In genomic region chr10:119090026-119090808, GRCh38 we compare ENCODE assay signal across 10 cellular contexts. TPM values are rescaled to one million over a fixed set of nuclear protein-coding genes. Genes with fewer than 3 reads are reported as not detected.
DNase-seq lines count a peak whose midpoint lies in the region; ATAC-seq and TF ChIP-seq lines count a peak whose summit lies in the region.
"Had no signal": no experiment of that assay in that cellular context is flagged by ENCODE, and none has a peak within 500 bp of the region (broad histone marks: within the 10 kb centered on the region; RNA-seq: fewer than 3 reads in every experiment).

No MANE protein-coding gene starts in this region.

- H3K4me3 Mint-ChIP-seq in activated T-cell treated with anti-CD3 and anti-CD28 coated beads, Interleukin-2, amount 50 U/mL, for 4 hours, result peak overlapping the region; percentile 53

- no peaks in the 10 kb centered on the region for H3K9me3 Mint-ChIP-seq in activated T-cell treated with anti-CD3 and anti-CD28 coated beads, Interleukin-2, amount 50 U/mL, for 4 hours

- ATAC-seq in activated T-cell treated with anti-CD3 and anti-CD28 coated beads, Interleukin-2, amount 50 U/mL, for 4 hours, result peak; percentile 79
- no peak for ATAC-seq in GM19023 (IDR thresholded peaks at IDR 0.05; ENCODE audit: unreplicated experiment)
- ATAC-seq in GM21447 (IDR thresholded peaks at IDR 0.05; ENCODE audit: unreplicated experiment), result no peak

- H3K27me3 Mint-ChIP-seq in activated T-cell treated with anti-CD3 and anti-CD28 coated beads, Interleukin-2, amount 50 U/mL, for 4 hours (ENCODE audit: low read depth), result no peaks in the 10 kb centered on the region

- H3K4me3 ChIP-seq in GM06990 (replicated peaks; ENCODE audit: low read depth, low read length) (no peak overlapping the region), muscle layer of duodenum (ENCODE audit: low read depth in 1 of 2, low read length in 2 of 2) (no peak overlapping the region)
- H3K4me3 ChIP-seq in Jurkat, Clone E6-1 (ENCODE audit: low read length), result peak overlapping the region; percentile 20

- peak; percentile 37 for DNase-seq in GM06990 (ENCODE audit: extremely low read depth, insufficient read length)
- DNase-seq in Jurkat, Clone E6-1 (ENCODE audit: low read depth, low spot score), result peak; percentile 59
- DNase-seq in activated T-cell treated with anti-CD3 and anti-CD28 coated beads, Interleukin-2, amount 50 U/mL, for 4 hours, result no peak
- DNase-seq in NCI-H2029 treated with DMSO at 0.1 percent for 48 hours (lab: John Stamatoyannopoulos, UW), result no peak
- no peak for DNase-seq in dedifferentiated amniotic fluid mesenchymal stem cell (ENCODE audit: extremely low spot score)
- DNase-seq: amniotic stem cell, NCI-H510A treated with DMSO at 0.1 percent for 48 hours had no signal

- H3K36me3 ChIP-seq in GM06990 (ENCODE audit: control insufficient read depth, insufficient read depth, low read length), result no peaks in the 10 kb centered on the region
- H3K36me3 ChIP-seq in muscle layer of duodenum (ENCODE audit: control insufficient read depth in 1 of 2, insufficient read depth in 2 of 2, low read length in 2 of 2), result no peaks in the 10 kb centered on the region

- peaks cover 44% of the 10 kb centered on the region for H3K4me1 Mint-ChIP-seq in activated T-cell treated with anti-CD3 and anti-CD28 coated beads, Interleukin-2, amount 50 U/mL, for 4 hours (ENCODE audit: low read depth)

- H3K27me3 ChIP-seq in GM06990 (replicated peaks; ENCODE audit: control insufficient read depth, insufficient read depth, low read length), result no peaks in the 10 kb centered on the region
- no peaks in the 10 kb centered on the region for H3K27me3 ChIP-seq in muscle layer of duodenum (ENCODE audit: low read depth, low read length)

- no peaks in the 10 kb centered on the region for H3K4me1 ChIP-seq in muscle layer of duodenum (ENCODE audit: control insufficient read depth in 1 of 2, insufficient read depth in 2 of 2, low read length in 2 of 2)

- no peaks in the 10 kb centered on the region for H3K36me3 Mint-ChIP-seq in activated T-cell treated with anti-CD3 and anti-CD28 coated beads, Interleukin-2, amount 50 U/mL, for 4 hours (ENCODE audit: insufficient read depth)

- no peaks in the 10 kb centered on the region for H3K9me3 ChIP-seq in muscle layer of duodenum (ENCODE audit: control insufficient read depth in 1 of 2, low read length in 2 of 2)

- H3K27ac ChIP-seq in muscle layer of duodenum (ENCODE audit: low read length), result peak overlapping the region; percentile 24

- TF ChIP-seq CTCF in GM06990 (IDR thresholded peaks at IDR 0.05; ENCODE audit: insufficient read depth, low read length, poor library complexity, severe bottlenecking), result no peak

RNA-seq across cellular contexts. Expression of gene EIF3A, which starts 9.6 kb away (rescaled TPM):
- polyA plus RNA-seq in Jurkat, Clone E6-1 (2012; ENCODE audit: insufficient read depth, insufficient read length), result 125 TPM
- total RNA-seq in activated T-cell treated with anti-CD3 and anti-CD28 coated beads, Interleukin-2, amount 50 U/mL, for 4 hours, result 100 to 1,000 TPM; 188 to 194 (median 194) TPM

RNA-seq across cellular contexts. Expression of gene DENND10, which starts 13.7 kb away (rescaled TPM):
- 19.7 TPM for polyA plus RNA-seq in Jurkat, Clone E6-1 (2012; ENCODE audit: insufficient read depth, insufficient read length)
- 10 to 100 TPM; 12.7 to 15.3 (median 13.8) TPM for total RNA-seq in activated T-cell treated with anti-CD3 and anti-CD28 coated beads, Interleukin-2, amount 50 U/mL, for 4 hours

Comparison
In these comparisons a context has a peak if more than half of its experiments do, and no peak if none do; other contexts are left out.
1. DNase-seq: peak in GM06990 (single experiment) and Jurkat, Clone E6-1 (single experiment); none in activated T-cell treated with anti-CD3 and anti-CD28 coated beads, Interleukin-2, amount 50 U/mL, for 4 hours (single experiment), NCI-H2029 treated with DMSO at 0.1 percent for 48 hours (single experiment) and dedifferentiated amniotic fluid mesenchymal stem cell (single experiment).
2. ATAC-seq: peak in activated T-cell treated with anti-CD3 and anti-CD28 coated beads, Interleukin-2, amount 50 U/mL, for 4 hours (2 of 2); none in GM19023 (single experiment) and GM21447 (single experiment).